Comparison of ENCODE assay signal across 8 cellular contexts in genomic region chr2:238286987-238287386, GRCh38. TPM values are rescaled to one million over a fixed set of nuclear protein-coding genes. Genes with fewer than 3 reads are reported as not detected.
DNase-seq lines count a peak whose midpoint lies in the region; ATAC-seq and TF ChIP-seq lines count a peak whose summit lies in the region.

No MANE protein-coding gene starts in this region.

- no peak for ATAC-seq in GM21529 (IDR thresholded peaks at IDR 0.05; ENCODE audit: unreplicated experiment)

- DNase-seq in activated naive CD4-positive, alpha-beta T cell treated with Interleukin-2 at 50 U/mL for 16 hours: peak; percentile 59
- no peak for DNase-seq in activated naive CD4-positive, alpha-beta T cell (lab: John Stamatoyannopoulos, UW)
- DNase-seq in myocyte (ENCODE audit: low read depth) (peak; percentile 71), thyroid gland (no peak), COLO829 (ENCODE audit: low spot score) (no peak), DMS79 treated with DMSO at 0.1 percent for 48 hours (lab: John Stamatoyannopoulos, UW) (no peak)

- peak overlapping the region; percentile 81 to 95 (median 94) for H3K27ac Mint-ChIP-seq in brain

- WGBS in thyroid gland, 2 donors: 81 to 85% methylated on average over 6 of the region's 6 CpGs

- H3K27me3 ChIP-seq in thyroid gland: no peaks in the 10 kb centered on the region

- H3K27me3 Mint-ChIP-seq in brain: peaks cover 4% of the 10 kb centered on the region

- no peak for TF ChIP-seq POLR2A in thyroid gland (IDR thresholded peaks at IDR 0.05)

- H3K36me3 Mint-ChIP-seq in brain: peaks cover 10% of the 10 kb centered on the region

- intact Hi-C loops in thyroid gland (cut with DNase I): no loop called here

- H3K27ac ChIP-seq in thyroid gland: peak overlapping the region; percentile 84 to 96 (median 95)

- TF ChIP-seq CTCF in brain (conservative IDR thresholded peaks at IDR 0.05) (no peak), thyroid gland (IDR thresholded peaks at IDR 0.05) (no peak)

- no peaks in the 10 kb centered on the region for H3K9me3 Mint-ChIP-seq in brain

- peak overlapping the region in 1 of 3 donors; percentile 81 for H3K4me3 ChIP-seq in thyroid gland (replicated peaks in 1 of 3)

- H3K4me3 Mint-ChIP-seq in brain: peak overlapping the region; percentile 82 to 90 (median 85)

- H3K4me1 Mint-ChIP-seq in brain: peaks cover 70% of the 10 kb centered on the region

- peaks cover 39 to 75% of the 10 kb centered on the region in 2 donors for H3K4me1 ChIP-seq in thyroid gland

- no peaks in the 10 kb centered on the region for H3K9me3 ChIP-seq in thyroid gland

- H3K36me3 ChIP-seq in thyroid gland: no peaks in the 10 kb centered on the region

RNA-seq across cellular contexts. Expression of gene PER2, which starts 1.4 kb away (rescaled TPM):
- 5.6 TPM for polyA plus RNA-seq in brain (ENCODE audit: insufficient read depth, low read depth, low replicate concordance)
- total RNA-seq in myocyte (3.1 and 6.6 TPM in 2 replicates), thyroid gland (10 to 100 TPM in 2 of 4 donors, 1 to 10 TPM in 2; 6.5 to 17.6 (median 9.6) TPM)
- 4.0 TPM for polyA plus RNA-seq in myocyte (2012)

RNA-seq across cellular contexts. Expression of gene TRAF3IP1, which starts 33.3 kb away (rescaled TPM):
- 7.9 TPM for polyA plus RNA-seq in brain (ENCODE audit: insufficient read depth, low read depth, low replicate concordance)
- total RNA-seq in myocyte: 8.2 and 8.8 TPM in 2 replicates
- polyA plus RNA-seq in myocyte (2012): 12.6 TPM
- 10 to 100 TPM; 19.5 to 24.7 (median 22.2) TPM for total RNA-seq in thyroid gland

RNA-seq across cellular contexts. Expression of gene HES6, which starts 47.1 kb away (rescaled TPM):
- polyA plus RNA-seq in brain (ENCODE audit: insufficient read depth, low read depth, low replicate concordance): 572 TPM
- total RNA-seq in myocyte (289 and 488 TPM in 2 replicates), thyroid gland (1 to 10 TPM; 2.9 to 9.0 (median 6.8) TPM)
- 258 TPM for polyA plus RNA-seq in myocyte (2012)

Comparison
In these comparisons a context has a peak if more than half of its experiments do, and no peak if none do; other contexts are left out.
1. DNase-seq: peak in activated naive CD4-positive, alpha-beta T cell treated with Interleukin-2 at 50 U/mL for 16 hours (single experiment) and myocyte (single experiment); none in activated naive CD4-positive, alpha-beta T cell (0 of 4), thyroid gland (0 of 2), COLO829 (single experiment) and DMS79 treated with DMSO at 0.1 percent for 48 hours (single experiment).
2. RNA of gene HES6, which starts 47.1 kb away (total RNA-seq): 289 to 488 TPM in myocyte; 2.9 to 9.0 TPM in thyroid gland; every median in the first group is over 10 times any median in the second.